ENCODE assay signal across 18 cellular contexts in genomic region chr18:48361801-48362200, GRCh38. TPM values are rescaled to one million over a fixed set of nuclear protein-coding genes. Genes with fewer than 3 reads are reported as not detected.
"Had no signal": no experiment of that assay in that cellular context is flagged by ENCODE, and none has a peak within 500 bp of the region (broad histone marks: within the 10 kb centered on the region; RNA-seq: fewer than 3 reads in every experiment).

No MANE protein-coding gene starts in this region.

- H3K4me2 ChIP-seq: smooth muscle cell had no signal

- H3K4me1 Mint-ChIP-seq: natural killer cell had no signal

- H3K36me3 Mint-ChIP-seq: mesothelial cell of epicardium, natural killer cell had no signal

- H3K4me3 ChIP-seq: heart left ventricle, ovary, smooth muscle cell, thyroid gland, upper lobe of left lung, uterus had no signal

- H3K4me3 Mint-ChIP-seq: mesothelial cell of epicardium, natural killer cell, neural crest cell had no signal

- H3K27ac Mint-ChIP-seq: mesothelial cell of epicardium, natural killer cell had no signal

- H3K27me3 ChIP-seq: heart left ventricle, ovary, thyroid gland, upper lobe of left lung, uterus had no signal

- DNase-seq: dermis blood vessel endothelial cell; effector CD4-positive, alpha-beta T cell; heart left ventricle; hippocampal formation; natural killer cell; nucleus accumbens; right cardiac atrium; stimulated activated CD4-positive, alpha-beta T cell treated with anti-CD3 and anti-CD28 coated beads, Interleukin-2, amount 100 ng/mL, for 48 hours; stimulated activated naive CD4-positive, alpha-beta T cell treated with Interleukin-2 at 50 U/mL for 16 hours; thyroid gland; upper lobe of left lung; uterus had no signal

- H3K9me3 ChIP-seq: ovary, thyroid gland, upper lobe of left lung, uterus had no signal

- FAIRE-seq: colon, frontal cortex had no signal

- H3K4me1 ChIP-seq: upper lobe of left lung, uterus had no signal

- H3K27ac ChIP-seq: heart left ventricle, ovary, thyroid gland, upper lobe of left lung, uterus had no signal

- H3K36me3 ChIP-seq: heart left ventricle, ovary, thyroid gland, upper lobe of left lung, uterus had no signal

RNA-seq across cellular contexts. Expression of gene ZBTB7C, which starts 47.4 kb away (rescaled TPM):
- total RNA-seq: dermis blood vessel endothelial cell had no signal
